Comparison of ENCODE assay signal across 19 cellular contexts in genomic region chr9:38434833-38435232, GRCh38. TPM values are rescaled to one million over a fixed set of nuclear protein-coding genes. Genes with fewer than 3 reads are reported as not detected.
DNase-seq lines count a peak whose midpoint lies in the region; ATAC-seq and TF ChIP-seq lines count a peak whose summit lies in the region.
"Had no signal": no experiment of that assay in that cellular context is flagged by ENCODE, and none has a peak within 500 bp of the region (broad histone marks: within the 10 kb centered on the region; RNA-seq: fewer than 3 reads in every experiment).

No MANE protein-coding gene starts in this region.

- no peaks in the 10 kb centered on the region for H3K36me3 ChIP-seq in endodermal cell (ENCODE audit: control insufficient read depth, insufficient read depth, low read length)
- H3K36me3 ChIP-seq: HAP-1 had no signal

- 95% methylated on average over 3 of the region's 3 CpGs; no CpG with 5 or more reads in 1 of the 2 experiments for WGBS in endodermal cell (ENCODE audit: insufficient coverage in 1 of 2, insufficient read length in 1 of 2), 2 experiments

- H3K27ac ChIP-seq in endodermal cell (ENCODE audit: low read depth, low read length): no peak overlapping the region

- H3K4me3 Mint-ChIP-seq in endodermal cell (no peak overlapping the region), type B pancreatic cell (no peak overlapping the region)
- H3K4me3 Mint-ChIP-seq: CD14-positive monocyte had no signal

- H3K27ac Mint-ChIP-seq in endodermal cell (peak overlapping the region; percentile 89), type B pancreatic cell (no peak overlapping the region)

- H3K27me3 ChIP-seq in endodermal cell (ENCODE audit: control insufficient read depth, insufficient read depth, low read length, poor library complexity, severe bottlenecking): no peaks in the 10 kb centered on the region

- ATAC-seq in HG02973 (IDR thresholded peaks at IDR 0.05; ENCODE audit: unreplicated experiment): no peak
- ATAC-seq: Right ventricle myocardium inferior had no signal

- H3K4me3 ChIP-seq in AG10803 (ENCODE audit: low read length): no peak overlapping the region
- peak overlapping the region; percentile 45 for H3K4me3 ChIP-seq in endodermal cell (ENCODE audit: low read length)
- H3K4me3 ChIP-seq: HAP-1 had no signal

- H3K27me3 Mint-ChIP-seq in endodermal cell (ENCODE audit: insufficient read depth) (peaks cover 2% of the 10 kb centered on the region), type B pancreatic cell (no peaks in the 10 kb centered on the region)

- DNase-seq in AG10803 (ENCODE audit: low read depth) (peak; percentile 25), OCI-M1 (lab: John Stamatoyannopoulos, UW) (peak; percentile 32), endodermal cell (no peak), mucosa of gallbladder (ENCODE audit: low spot score) (peak; percentile 51), NAMALWA (ENCODE audit: low spot score) (no peak), type B pancreatic cell (ENCODE audit: extremely low spot score, unreplicated experiment) (no peak), DMS114 treated with DMSO at 0.1 percent for 48 hours (lab: John Stamatoyannopoulos, UW; ENCODE audit: unreplicated experiment) (no peak)
- DNase-seq: DMS53, NCI-H1092 treated with DMSO at 0.1 percent for 48 hours, NCI-H2081 treated with DMSO at 0.1 percent for 48 hours, NCI-H510A treated with DMSO at 0.1 percent for 48 hours, NCI-H82, SK-N-SH had no signal

- no peaks in the 10 kb centered on the region for H3K36me3 Mint-ChIP-seq in endodermal cell (ENCODE audit: low read depth)
- no peaks in the 10 kb centered on the region for H3K36me3 Mint-ChIP-seq in type B pancreatic cell
- H3K36me3 Mint-ChIP-seq: CD14-positive monocyte had no signal

- H3K4me1 Mint-ChIP-seq in endodermal cell (peaks cover 26% of the 10 kb centered on the region), type B pancreatic cell (ENCODE audit: unreplicated experiment) (peaks cover 6% of the 10 kb centered on the region)

- H3K4me1 ChIP-seq in endodermal cell (ENCODE audit: control insufficient read depth, insufficient read depth, low read length): peaks cover 14% of the 10 kb centered on the region

- H3K9me3 ChIP-seq in endodermal cell (ENCODE audit: control insufficient read depth, low read length): peaks cover 11% of the 10 kb centered on the region
- H3K9me3 ChIP-seq: HAP-1, SK-N-SH had no signal

- TF ChIP-seq CTCF in AG10803 (conservative IDR thresholded peaks at IDR 0.05; ENCODE audit: low read length) (no peak), endodermal cell (conservative IDR thresholded peaks at IDR 0.05) (no peak), type B pancreatic cell (conservative IDR thresholded peaks at IDR 0.05) (no peak)

- H3K9ac ChIP-seq in endodermal cell (ENCODE audit: extremely low read depth, low read length, poor library complexity, severe bottlenecking): peak overlapping the region; percentile 44
- H3K9ac ChIP-seq: SK-N-SH had no signal

- peaks cover 3% of the 10 kb centered on the region for H3K9me3 Mint-ChIP-seq in endodermal cell
- no peaks in the 10 kb centered on the region for H3K9me3 Mint-ChIP-seq in type B pancreatic cell

RNA-seq across cellular contexts. Expression of gene IGFBPL1, which starts 10.6 kb away (rescaled TPM):
- total RNA-seq in endodermal cell (10 to 100 TPM; 40.5 to 90.3 TPM), mucosa of gallbladder (6.3 TPM), type B pancreatic cell (ENCODE audit: low replicate concordance) (9.7 and 26.7 TPM in 2 replicates)
- 113 TPM for polyA plus RNA-seq in endodermal cell (2013, experiment 1 of 2)
- polyA plus RNA-seq in endodermal cell (2013, experiment 2 of 2): 112 TPM
- total RNA-seq: A172, MCF 10A, Right ventricle myocardium inferior had no signal
- polyA plus RNA-seq: CD14-positive monocyte had no signal

RNA-seq across cellular contexts. Expression of gene ALDH1B1, which starts 42.3 kb away (rescaled TPM):
- 10 to 100 TPM; 47.7 to 59.9 TPM for total RNA-seq in endodermal cell
- polyA plus RNA-seq in endodermal cell (2013, experiment 1 of 2): 22.3 TPM
- polyA plus RNA-seq in endodermal cell (2013, experiment 2 of 2): 20.0 TPM
- total RNA-seq in mucosa of gallbladder: 146 TPM
- total RNA-seq in type B pancreatic cell (ENCODE audit: low replicate concordance): 13.3 and 29.1 TPM in 2 replicates

Comparison
In these comparisons a context has a peak if more than half of its experiments do, and no peak if none do; other contexts are left out.
1. DNase-seq: peak in AG10803 (single experiment), OCI-M1 (single experiment) and mucosa of gallbladder (single experiment); none in endodermal cell (single experiment), NAMALWA (single experiment), type B pancreatic cell (single experiment) and DMS114 treated with DMSO at 0.1 percent for 48 hours (single experiment).